Comparison of ENCODE assay signal across 1 cellular context in genomic region chr7:24763303-24763901, GRCh38.
TF ChIP-seq lines count a peak whose summit lies in the region.

No MANE protein-coding gene starts in this region.

TF ChIP-seq in K562, 482 proteins besides CTCF, POLR2A, EP300 and RAD21 (continued from another document and continues in another):
- TF ChIP-seq, protein P1, sequence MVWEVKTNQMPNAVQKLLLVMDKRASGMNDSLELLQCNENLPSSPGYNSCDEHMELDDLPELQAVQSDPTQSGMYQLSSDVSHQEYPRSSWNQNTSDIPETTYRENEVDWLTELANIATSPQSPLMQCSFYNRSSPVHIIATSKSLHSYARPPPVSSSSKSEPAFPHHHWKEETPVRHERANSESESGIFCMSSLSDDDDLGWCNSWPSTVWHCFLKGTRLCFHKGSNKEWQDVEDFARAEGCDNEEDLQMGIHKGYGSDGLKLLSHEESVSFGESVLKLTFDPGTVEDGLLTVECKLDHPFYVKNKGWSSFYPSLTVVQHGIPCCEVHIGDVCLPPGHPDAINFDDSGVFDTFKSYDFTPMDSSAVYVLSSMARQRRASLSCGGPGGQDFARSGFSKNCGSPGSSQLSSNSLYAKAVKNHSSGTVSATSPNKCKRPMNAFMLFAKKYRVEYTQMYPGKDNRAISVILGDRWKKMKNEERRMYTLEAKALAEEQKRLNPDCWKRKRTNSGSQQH (CRISPR knock-in tag; IDR thresholded peaks at IDR 0.05), result no peak
- TF ChIP-seq ZNF507 (tag; conservative IDR thresholded peaks at IDR 0.05) (no peak), SMARCA4 (IDR thresholded peaks at IDR 0.05) (peak; percentile 88), TOE1 (IDR thresholded peaks at IDR 0.05; ENCODE audit: borderline replicate concordance) (no peak; the same call in 1 of the 2 replicates), TOE1 (CRISPR knock-in tag; IDR thresholded peaks at IDR 0.05; ENCODE audit: borderline replicate concordance, low read depth) (no peak), LEF1 (IDR thresholded peaks at IDR 0.05) (peak; percentile 88), MBD2 (IDR thresholded peaks at IDR 0.05; ENCODE audit: borderline replicate concordance, low read depth) (no peak), TARDBP (IDR thresholded peaks at IDR 0.05) (no peak), MIER1 (IDR thresholded peaks at IDR 0.05; ENCODE audit: low read depth) (no peak), SMARCA5 (IDR thresholded peaks at IDR 0.05) (no peak), JUND (IDR thresholded peaks at IDR 0.05; ENCODE audit: borderline replicate concordance, low read depth, low read length) (peak; percentile 82), JUND (tag; IDR thresholded peaks at IDR 0.05; ENCODE audit: borderline replicate concordance, low read depth, low read length) (peak; percentile 1; the same call in 1 of the 3 replicates), MTA2 (IDR thresholded peaks at IDR 0.05; ENCODE audit: low read depth) (0 out of 2 replicates have a peak, but pooled peaks have one; percentile 27), RCOR1 (IDR thresholded peaks at IDR 0.05; ENCODE audit: borderline replicate concordance in 1 of 2, low read depth in 2 of 2, low read length in 2 of 2) (peak in 1 of 2 experiments; percentile 90; a peak in 2 of 4 replicates), SIN3B (IDR thresholded peaks at IDR 0.05; ENCODE audit: low read depth) (no peak), ZNF347 (CRISPR knock-in tag; IDR thresholded peaks at IDR 0.05; ENCODE audit: low read depth) (no peak), RBM22 (IDR thresholded peaks at IDR 0.05; ENCODE audit: low read depth, low read length, poor library complexity, severe bottlenecking) (no peak), ZNF121 (CRISPR knock-in tag; conservative IDR thresholded peaks at IDR 0.05) (no peak), ZNF75A (CRISPR knock-in tag; IDR thresholded peaks at IDR 0.05) (no peak), JUN (IDR thresholded peaks at IDR 0.05; ENCODE audit: borderline replicate concordance, low read depth, low read length) (peak; percentile 32), JUN (CRISPR knock-in tag; IDR thresholded peaks at IDR 0.05; ENCODE audit: borderline replicate concordance) (no peak), ZNF224 (CRISPR knock-in tag; IDR thresholded peaks at IDR 0.05) (no peak), OTX1 (CRISPR knock-in tag; IDR thresholded peaks at IDR 0.05) (0 out of 2 replicates have a peak, but pooled peaks have one; percentile 54), BCL6 (CRISPR knock-in tag; IDR thresholded peaks at IDR 0.05) (no peak), CREM (IDR thresholded peaks at IDR 0.05; ENCODE audit: low read depth) (peak; percentile 53; the same call in 1 of the 2 replicates), MAFK (IDR thresholded peaks at IDR 0.05; ENCODE audit: low read length) (peak; percentile 73), EHMT2 (IDR thresholded peaks at IDR 0.05) (no peak), ZNF134 (CRISPR knock-in tag; conservative IDR thresholded peaks at IDR 0.05) (no peak), CC2D1A (IDR thresholded peaks at IDR 0.05) (no peak), NFATC3 (IDR thresholded peaks at IDR 0.05) (peak; percentile 59; the same call in 1 of the 2 replicates), HNRNPUL1 (IDR thresholded peaks at IDR 0.05; ENCODE audit: low read length) (no peak), PTBP1 (IDR thresholded peaks at IDR 0.05; ENCODE audit: low read depth, low read length) (no peak), KAT2B (IDR thresholded peaks at IDR 0.05; ENCODE audit: low read depth, low read length) (no peak), RBM17 (IDR thresholded peaks at IDR 0.05; ENCODE audit: borderline replicate concordance, low read depth, low read length) (no peak), BACH1 (tag; IDR thresholded peaks at IDR 0.05) (peak; percentile 58; the same call in 1 of the 2 replicates), KHSRP (IDR thresholded peaks at IDR 0.05) (no peak), NFE2 (IDR thresholded peaks at IDR 0.05; ENCODE audit: low read depth) (peak; percentile 97), ZBTB7A (IDR thresholded peaks at IDR 0.05; ENCODE audit: borderline replicate concordance, control insufficient read depth, low read depth, low read length) (no peak), RBFOX2 (IDR thresholded peaks at IDR 0.05; ENCODE audit: low read depth, low read length) (no peak), ZNF140 (CRISPR knock-in tag; IDR thresholded peaks at IDR 0.05) (no peak), SPI1 (IDR thresholded peaks at IDR 0.05; ENCODE audit: borderline replicate concordance, low read depth, low read length) (peak; percentile 90; the same call in 1 of the 2 replicates), SAFB2 (IDR thresholded peaks at IDR 0.05; ENCODE audit: borderline replicate concordance, low read depth, low read length, severe bottlenecking) (no peak), NR2C1 (IDR thresholded peaks at IDR 0.05) (no peak), NR2C1 (tag; IDR thresholded peaks at IDR 0.05) (no peak)
- TF ChIP-seq, protein P2, sequence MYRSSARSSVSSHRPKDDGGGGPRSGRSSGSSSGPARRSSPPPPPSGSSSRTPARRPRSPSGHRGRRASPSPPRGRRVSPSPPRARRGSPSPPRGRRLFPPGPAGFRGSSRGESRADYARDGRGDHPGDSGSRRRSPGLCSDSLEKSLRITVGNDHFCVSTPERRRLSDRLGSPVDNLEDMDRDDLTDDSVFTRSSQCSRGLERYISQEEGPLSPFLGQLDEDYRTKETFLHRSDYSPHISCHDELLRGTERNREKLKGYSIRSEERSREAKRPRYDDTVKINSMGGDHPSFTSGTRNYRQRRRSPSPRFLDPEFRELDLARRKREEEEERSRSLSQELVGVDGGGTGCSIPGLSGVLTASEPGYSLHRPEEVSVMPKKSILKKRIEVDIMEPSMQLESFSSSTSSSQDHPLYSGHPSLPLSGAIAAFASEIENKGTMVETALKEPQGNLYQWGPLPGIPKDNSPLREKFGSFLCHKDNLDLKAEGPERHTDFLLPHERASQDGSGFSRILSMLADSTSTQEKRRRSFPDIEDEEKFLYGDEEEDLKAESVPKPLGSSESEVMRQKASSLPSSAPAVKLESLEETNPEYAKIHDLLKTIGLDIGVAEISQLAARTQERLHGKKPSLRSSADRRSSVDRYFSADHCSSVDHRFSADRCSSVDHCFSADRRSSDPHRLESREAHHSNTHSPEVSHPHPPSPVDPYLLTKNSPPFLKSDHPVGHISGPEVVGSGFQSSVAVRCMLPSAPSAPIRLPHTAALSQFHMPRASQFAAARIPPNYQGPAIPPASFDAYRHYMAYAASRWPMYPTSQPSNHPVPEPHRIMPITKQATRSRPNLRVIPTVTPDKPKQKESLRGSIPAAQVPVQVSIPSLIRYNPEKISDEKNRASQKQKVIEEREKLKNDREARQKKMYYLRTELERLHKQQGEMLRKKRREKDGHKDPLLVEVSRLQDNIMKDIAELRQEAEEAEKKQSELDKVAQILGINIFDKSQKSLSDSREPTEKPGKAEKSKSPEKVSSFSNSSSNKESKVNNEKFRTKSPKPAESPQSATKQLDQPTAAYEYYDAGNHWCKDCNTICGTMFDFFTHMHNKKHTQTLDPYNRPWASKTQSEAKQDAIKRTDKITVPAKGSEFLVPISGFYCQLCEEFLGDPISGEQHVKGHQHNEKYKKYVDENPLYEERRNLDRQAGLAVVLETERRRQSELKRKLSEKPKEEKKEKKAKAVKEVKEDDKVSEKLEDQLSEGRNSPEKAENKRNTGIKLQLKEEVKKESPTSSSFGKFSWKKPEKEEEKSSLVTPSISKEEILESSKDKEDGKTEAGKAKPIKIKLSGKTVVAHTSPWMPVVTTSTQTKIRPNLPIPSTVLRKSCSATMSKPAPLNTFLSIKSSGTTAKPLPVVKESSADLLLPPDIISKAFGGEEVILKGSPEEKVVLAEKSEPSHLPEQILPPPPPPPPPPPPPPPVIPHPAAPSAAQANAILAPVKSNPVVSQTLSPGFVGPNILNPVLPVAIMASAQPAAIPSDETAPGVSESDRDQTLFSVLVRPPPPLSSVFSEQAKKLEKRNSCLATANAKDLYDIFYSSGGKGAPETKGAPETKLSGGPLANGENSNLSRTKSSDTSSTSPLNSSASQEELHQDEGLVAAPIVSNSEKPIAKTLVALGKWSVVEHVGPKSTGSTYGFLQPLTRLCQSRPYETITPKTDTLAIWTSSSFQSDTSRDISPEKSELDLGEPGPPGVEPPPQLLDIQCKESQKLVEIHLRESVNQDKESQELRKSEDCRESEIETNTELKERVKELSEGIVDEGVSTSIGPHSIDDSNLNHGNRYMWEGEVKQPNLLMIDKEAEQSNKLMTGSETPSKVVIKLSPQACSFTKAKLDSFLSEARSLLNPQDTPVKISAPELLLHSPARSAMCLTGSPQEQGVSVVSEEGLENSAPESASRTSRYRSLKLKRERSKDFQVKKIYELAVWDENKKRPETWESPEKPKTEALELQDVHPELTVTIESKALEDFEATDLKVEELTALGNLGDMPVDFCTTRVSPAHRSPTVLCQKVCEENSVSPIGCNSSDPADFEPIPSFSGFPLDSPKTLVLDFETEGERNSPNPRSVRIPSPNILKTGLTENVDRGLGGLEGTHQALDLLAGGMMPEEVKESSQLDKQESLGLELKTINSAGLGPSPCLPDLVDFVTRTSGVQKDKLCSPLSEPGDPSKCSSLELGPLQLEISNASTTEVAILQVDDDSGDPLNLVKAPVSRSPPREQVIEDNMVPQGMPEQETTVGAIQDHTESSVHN (IDR thresholded peaks at IDR 0.05; ENCODE audit: borderline replicate concordance in 1 of 2, low read depth in 1 of 2), result peak in 1 of 2 experiments; percentile 95; a peak in 2 of 4 replicates
- TF ChIP-seq, protein P3, sequence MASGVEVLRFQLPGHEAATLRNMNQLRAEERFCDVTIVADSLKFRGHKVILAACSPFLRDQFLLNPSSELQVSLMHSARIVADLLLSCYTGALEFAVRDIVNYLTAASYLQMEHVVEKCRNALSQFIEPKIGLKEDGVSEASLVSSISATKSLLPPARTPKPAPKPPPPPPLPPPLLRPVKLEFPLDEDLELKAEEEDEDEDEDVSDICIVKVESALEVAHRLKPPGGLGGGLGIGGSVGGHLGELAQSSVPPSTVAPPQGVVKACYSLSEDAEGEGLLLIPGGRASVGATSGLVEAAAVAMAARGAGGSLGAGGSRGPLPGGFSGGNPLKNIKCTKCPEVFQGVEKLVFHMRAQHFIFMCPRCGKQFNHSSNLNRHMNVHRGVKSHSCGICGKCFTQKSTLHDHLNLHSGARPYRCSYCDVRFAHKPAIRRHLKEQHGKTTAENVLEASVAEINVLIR (CRISPR knock-in tag; IDR thresholded peaks at IDR 0.05), result no peak
- TF ChIP-seq, protein P4, sequence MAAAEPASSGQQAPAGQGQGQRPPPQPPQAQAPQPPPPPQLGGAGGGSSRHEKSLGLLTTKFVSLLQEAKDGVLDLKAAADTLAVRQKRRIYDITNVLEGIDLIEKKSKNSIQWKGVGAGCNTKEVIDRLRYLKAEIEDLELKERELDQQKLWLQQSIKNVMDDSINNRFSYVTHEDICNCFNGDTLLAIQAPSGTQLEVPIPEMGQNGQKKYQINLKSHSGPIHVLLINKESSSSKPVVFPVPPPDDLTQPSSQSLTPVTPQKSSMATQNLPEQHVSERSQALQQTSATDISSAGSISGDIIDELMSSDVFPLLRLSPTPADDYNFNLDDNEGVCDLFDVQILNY (CRISPR knock-in tag; IDR thresholded peaks at IDR 0.05), result no peak
- TF ChIP-seq, protein P5, sequence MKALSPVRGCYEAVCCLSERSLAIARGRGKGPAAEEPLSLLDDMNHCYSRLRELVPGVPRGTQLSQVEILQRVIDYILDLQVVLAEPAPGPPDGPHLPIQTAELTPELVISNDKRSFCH (CRISPR knock-in tag; IDR thresholded peaks at IDR 0.05), result no peak
- TF ChIP-seq, protein P5 (tag; IDR thresholded peaks at IDR 0.05), result no peak
- TF ChIP-seq, protein P6, sequence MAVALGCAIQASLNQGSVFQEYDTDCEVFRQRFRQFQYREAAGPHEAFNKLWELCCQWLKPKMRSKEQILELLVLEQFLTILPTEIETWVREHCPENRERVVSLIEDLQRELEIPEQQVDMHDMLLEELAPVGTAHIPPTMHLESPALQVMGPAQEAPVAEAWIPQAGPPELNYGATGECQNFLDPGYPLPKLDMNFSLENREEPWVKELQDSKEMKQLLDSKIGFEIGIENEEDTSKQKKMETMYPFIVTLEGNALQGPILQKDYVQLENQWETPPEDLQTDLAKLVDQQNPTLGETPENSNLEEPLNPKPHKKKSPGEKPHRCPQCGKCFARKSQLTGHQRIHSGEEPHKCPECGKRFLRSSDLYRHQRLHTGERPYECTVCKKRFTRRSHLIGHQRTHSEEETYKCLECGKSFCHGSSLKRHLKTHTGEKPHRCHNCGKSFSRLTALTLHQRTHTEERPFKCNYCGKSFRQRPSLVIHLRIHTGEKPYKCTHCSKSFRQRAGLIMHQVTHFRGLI (CRISPR knock-in tag; IDR thresholded peaks at IDR 0.05), result no peak
- TF ChIP-seq, protein P7, sequence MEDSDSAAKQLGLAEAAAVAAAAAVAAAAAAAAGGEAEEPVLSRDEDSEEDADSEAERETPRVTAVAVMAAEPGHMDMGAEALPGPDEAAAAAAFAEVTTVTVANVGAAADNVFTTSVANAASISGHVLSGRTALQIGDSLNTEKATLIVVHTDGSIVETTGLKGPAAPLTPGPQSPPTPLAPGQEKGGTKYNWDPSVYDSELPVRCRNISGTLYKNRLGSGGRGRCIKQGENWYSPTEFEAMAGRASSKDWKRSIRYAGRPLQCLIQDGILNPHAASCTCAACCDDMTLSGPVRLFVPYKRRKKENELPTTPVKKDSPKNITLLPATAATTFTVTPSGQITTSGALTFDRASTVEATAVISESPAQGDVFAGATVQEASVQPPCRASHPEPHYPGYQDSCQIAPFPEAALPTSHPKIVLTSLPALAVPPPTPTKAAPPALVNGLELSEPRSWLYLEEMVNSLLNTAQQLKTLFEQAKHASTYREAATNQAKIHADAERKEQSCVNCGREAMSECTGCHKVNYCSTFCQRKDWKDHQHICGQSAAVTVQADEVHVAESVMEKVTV (CRISPR knock-in tag; IDR thresholded peaks at IDR 0.05), result 0 out of 2 replicates have a peak, but pooled peaks have one; percentile 26
- TF ChIP-seq, protein P8, sequence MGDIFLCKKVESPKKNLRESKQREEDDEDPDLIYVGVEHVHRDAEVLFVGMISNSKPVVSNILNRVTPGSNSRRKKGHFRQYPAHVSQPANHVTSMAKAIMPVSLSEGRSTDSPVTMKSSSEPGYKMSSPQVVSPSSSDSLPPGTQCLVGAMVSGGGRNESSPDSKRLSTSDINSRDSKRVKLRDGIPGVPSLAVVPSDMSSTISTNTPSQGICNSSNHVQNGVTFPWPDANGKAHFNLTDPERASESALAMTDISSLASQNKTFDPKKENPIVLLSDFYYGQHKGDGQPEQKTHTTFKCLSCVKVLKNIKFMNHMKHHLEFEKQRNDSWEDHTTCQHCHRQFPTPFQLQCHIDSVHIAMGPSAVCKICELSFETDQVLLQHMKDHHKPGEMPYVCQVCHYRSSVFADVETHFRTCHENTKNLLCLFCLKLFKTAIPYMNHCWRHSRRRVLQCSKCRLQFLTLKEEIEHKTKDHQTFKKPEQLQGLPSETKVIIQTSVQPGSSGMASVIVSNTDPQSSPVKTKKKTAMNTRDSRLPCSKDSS (IDR thresholded peaks at IDR 0.05; ENCODE audit: low read depth, partially characterized antibody), result no peak
- TF ChIP-seq, protein P9, sequence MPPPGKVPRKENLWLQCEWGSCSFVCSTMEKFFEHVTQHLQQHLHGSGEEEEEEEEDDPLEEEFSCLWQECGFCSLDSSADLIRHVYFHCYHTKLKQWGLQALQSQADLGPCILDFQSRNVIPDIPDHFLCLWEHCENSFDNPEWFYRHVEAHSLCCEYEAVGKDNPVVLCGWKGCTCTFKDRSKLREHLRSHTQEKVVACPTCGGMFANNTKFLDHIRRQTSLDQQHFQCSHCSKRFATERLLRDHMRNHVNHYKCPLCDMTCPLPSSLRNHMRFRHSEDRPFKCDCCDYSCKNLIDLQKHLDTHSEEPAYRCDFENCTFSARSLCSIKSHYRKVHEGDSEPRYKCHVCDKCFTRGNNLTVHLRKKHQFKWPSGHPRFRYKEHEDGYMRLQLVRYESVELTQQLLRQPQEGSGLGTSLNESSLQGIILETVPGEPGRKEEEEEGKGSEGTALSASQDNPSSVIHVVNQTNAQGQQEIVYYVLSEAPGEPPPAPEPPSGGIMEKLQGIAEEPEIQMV (tag; conservative IDR thresholded peaks at IDR 0.05; ENCODE audit: low read depth), result no peak
